ENCODE assay signal across 8 cellular contexts in the genomic region with DNA sequence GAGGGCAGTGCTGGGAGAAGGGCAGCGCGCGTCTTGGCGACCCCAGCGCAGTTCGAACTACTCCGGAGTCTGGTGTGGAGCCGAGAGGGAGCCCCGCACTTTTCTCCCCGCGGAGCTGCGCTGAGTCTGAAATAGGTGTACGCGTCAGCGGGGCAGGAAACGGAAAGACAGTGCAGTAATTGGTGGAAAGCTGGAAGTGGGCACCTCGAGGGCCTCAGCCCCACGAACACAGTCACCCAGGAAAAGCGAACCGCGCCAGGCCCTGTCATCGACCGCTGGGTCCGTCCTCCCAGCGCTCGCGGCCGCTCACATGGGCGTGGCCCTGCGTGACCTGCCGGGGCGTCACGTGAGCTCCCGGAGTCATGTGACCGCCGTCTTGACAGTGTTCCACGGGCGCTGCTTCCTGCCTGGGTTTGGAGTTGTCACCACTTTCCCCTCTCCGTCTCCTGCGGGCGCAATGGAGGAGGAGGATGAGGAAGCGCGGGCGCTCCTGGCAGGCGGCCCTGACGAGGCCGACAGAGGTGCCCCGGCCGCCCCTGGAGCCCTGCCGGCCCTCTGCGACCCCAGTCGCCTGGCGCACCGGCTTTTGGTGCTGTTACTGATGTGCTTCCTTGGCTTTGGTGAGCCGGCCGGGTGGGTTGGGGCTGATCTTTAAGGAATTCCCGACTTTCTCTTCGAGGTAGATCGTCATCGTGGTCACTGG. TPM values are rescaled to one million over a fixed set of nuclear protein-coding genes. Genes with fewer than 3 reads are reported as not detected.
A peak's percentile ranks its signal among the peaks of the same experiment; 100 is the strongest.
DNase-seq lines count a peak whose midpoint lies in the region; ATAC-seq and TF ChIP-seq lines count a peak whose summit lies in the region.

A gene with protein sequence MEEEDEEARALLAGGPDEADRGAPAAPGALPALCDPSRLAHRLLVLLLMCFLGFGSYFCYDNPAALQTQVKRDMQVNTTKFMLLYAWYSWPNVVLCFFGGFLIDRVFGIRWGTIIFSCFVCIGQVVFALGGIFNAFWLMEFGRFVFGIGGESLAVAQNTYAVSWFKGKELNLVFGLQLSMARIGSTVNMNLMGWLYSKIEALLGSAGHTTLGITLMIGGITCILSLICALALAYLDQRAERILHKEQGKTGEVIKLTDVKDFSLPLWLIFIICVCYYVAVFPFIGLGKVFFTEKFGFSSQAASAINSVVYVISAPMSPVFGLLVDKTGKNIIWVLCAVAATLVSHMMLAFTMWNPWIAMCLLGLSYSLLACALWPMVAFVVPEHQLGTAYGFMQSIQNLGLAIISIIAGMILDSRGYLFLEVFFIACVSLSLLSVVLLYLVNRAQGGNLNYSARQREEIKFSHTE (plus strand): TSS at position 359 of the 703 bp plus-strand sequence. CDS start 99 bp downstream, at position 458.

- ATAC-seq in HG02610 (IDR thresholded peaks at IDR 0.05; ENCODE audit: unreplicated experiment) (peak; percentile 99), SK-N-SH treated with all-trans-retinoic acid at 6 μM for 48 hours (peak; percentile 98)

- H3K27me3 ChIP-seq in suprapubic skin, result no peaks in the 10 kb centered on the region

- H3K4me1 ChIP-seq in suprapubic skin, result peaks cover 34% of the 10 kb centered on the region

- no peaks in the 10 kb centered on the region for H3K9me3 ChIP-seq in suprapubic skin

- H3K36me3 ChIP-seq in suprapubic skin, result no peaks in the 10 kb centered on the region

- no peak for TF ChIP-seq CTCF in GM10248 (IDR thresholded peaks at IDR 0.05; ENCODE audit: control extremely low read depth, extremely low read depth, low read depth, missing control alignments)
- TF ChIP-seq CTCF in suprapubic skin (IDR thresholded peaks at IDR 0.05), result no peak

- peak within 1 kb of the TSS; percentile 89 for H3K27ac ChIP-seq in suprapubic skin

- WGBS in suprapubic skin, result under 1% methylated on average over 30 of the region's 60 CpGs

- no peaks in the 10 kb centered on the region for H3K9me3 Mint-ChIP-seq in activated naive CD4-positive, alpha-beta T cell treated with anti-CD3 and anti-CD28 coated beads, Interleukin-2, amount 50 U/mL, for 24 hours

- peak within 1 kb of the TSS; percentile 88 for H3K4me3 ChIP-seq in suprapubic skin

- H3K4me3 Mint-ChIP-seq in activated naive CD4-positive, alpha-beta T cell treated with anti-CD3 and anti-CD28 coated beads, Interleukin-2, amount 50 U/mL, for 24 hours, result peak within 1 kb of the TSS; percentile 90

- DNase-seq in GM10248 (ENCODE audit: extremely low spot score) (peak; percentile 93), NCI-H1092 treated with DMSO at 0.1 percent for 48 hours (lab: John Stamatoyannopoulos, UW) (peak; percentile 70), globus pallidus (ENCODE audit: low spot score) (peak; percentile 87), occipital lobe (lab: John Stamatoyannopoulos, UW) (peak; percentile 93), suprapubic skin (ENCODE audit: low spot score in 2 of 2) (peak; percentile 98 to 99)

- no peak for TF ChIP-seq EP300 in suprapubic skin (IDR thresholded peaks at IDR 0.05)

- peak; percentile 28 to 81 for TF ChIP-seq POLR2A in suprapubic skin (IDR thresholded peaks at IDR 0.05)

- peaks cover 51% of the 10 kb centered on the region for H3K4me1 Mint-ChIP-seq in activated naive CD4-positive, alpha-beta T cell treated with anti-CD3 and anti-CD28 coated beads, Interleukin-2, amount 50 U/mL, for 24 hours

- POLR2A ChIA-PET in GM10248 (lab: Yijun Ruan, JAX), result interaction anchor here (0.6 kb wide), 3 partner anchors 9 to 1182 kb away, joined by 3 to 6 read pairs (median 4); no protein-coding TSS in a partner anchor

- CTCF ChIA-PET in GM10248 (lab: Yijun Ruan, JAX), result interaction anchor here (0.8 to 4.1 kb wide), 17 partner anchors 10 to 936 kb away, joined by 3 to 19 read pairs (median 4); a partner anchor contains a TSS

- peaks cover 2% of the 10 kb centered on the region for H3K36me3 Mint-ChIP-seq in activated naive CD4-positive, alpha-beta T cell treated with anti-CD3 and anti-CD28 coated beads, Interleukin-2, amount 50 U/mL, for 24 hours

- H3K27me3 Mint-ChIP-seq in activated naive CD4-positive, alpha-beta T cell treated with anti-CD3 and anti-CD28 coated beads, Interleukin-2, amount 50 U/mL, for 24 hours, result no peaks in the 10 kb centered on the region

- H3K27ac Mint-ChIP-seq in activated naive CD4-positive, alpha-beta T cell treated with anti-CD3 and anti-CD28 coated beads, Interleukin-2, amount 50 U/mL, for 24 hours, result peak within 1 kb of the TSS; percentile 89

TF ChIP-seq in SK-N-SH treated with all-trans-retinoic acid at 6 μM for 48 hours, 23 proteins besides CTCF, POLR2A, EP300 and RAD21:
- TF ChIP-seq SNAI2 (CRISPR knock-in tag; IDR thresholded peaks at IDR 0.05) (no peak), TOX (CRISPR knock-in tag; IDR thresholded peaks at IDR 0.05; ENCODE audit: borderline replicate concordance) (no peak), ISL1 (CRISPR knock-in tag; IDR thresholded peaks at IDR 0.05) (no peak), CSDC2 (CRISPR knock-in tag; IDR thresholded peaks at IDR 0.05) (0 out of 2 replicates have a peak, but pooled peaks have one; percentile 53), ZNF565 (CRISPR knock-in tag; conservative IDR thresholded peaks at IDR 0.05; ENCODE audit: low read depth) (no peak; the same call in 1 of the 2 replicates), ZFP3 (CRISPR knock-in tag; IDR thresholded peaks at IDR 0.05) (peak; percentile 16; the same call in 1 of the 2 replicates), GLIS3 (CRISPR knock-in tag; IDR thresholded peaks at IDR 0.05) (0 out of 2 replicates have a peak, but pooled peaks have one; percentile 56), TCF4 (CRISPR knock-in tag; IDR thresholded peaks at IDR 0.05; ENCODE audit: borderline replicate concordance) (no peak), ESRRG (CRISPR knock-in tag; IDR thresholded peaks at IDR 0.05) (no peak)
- TF ChIP-seq, protein P1, sequence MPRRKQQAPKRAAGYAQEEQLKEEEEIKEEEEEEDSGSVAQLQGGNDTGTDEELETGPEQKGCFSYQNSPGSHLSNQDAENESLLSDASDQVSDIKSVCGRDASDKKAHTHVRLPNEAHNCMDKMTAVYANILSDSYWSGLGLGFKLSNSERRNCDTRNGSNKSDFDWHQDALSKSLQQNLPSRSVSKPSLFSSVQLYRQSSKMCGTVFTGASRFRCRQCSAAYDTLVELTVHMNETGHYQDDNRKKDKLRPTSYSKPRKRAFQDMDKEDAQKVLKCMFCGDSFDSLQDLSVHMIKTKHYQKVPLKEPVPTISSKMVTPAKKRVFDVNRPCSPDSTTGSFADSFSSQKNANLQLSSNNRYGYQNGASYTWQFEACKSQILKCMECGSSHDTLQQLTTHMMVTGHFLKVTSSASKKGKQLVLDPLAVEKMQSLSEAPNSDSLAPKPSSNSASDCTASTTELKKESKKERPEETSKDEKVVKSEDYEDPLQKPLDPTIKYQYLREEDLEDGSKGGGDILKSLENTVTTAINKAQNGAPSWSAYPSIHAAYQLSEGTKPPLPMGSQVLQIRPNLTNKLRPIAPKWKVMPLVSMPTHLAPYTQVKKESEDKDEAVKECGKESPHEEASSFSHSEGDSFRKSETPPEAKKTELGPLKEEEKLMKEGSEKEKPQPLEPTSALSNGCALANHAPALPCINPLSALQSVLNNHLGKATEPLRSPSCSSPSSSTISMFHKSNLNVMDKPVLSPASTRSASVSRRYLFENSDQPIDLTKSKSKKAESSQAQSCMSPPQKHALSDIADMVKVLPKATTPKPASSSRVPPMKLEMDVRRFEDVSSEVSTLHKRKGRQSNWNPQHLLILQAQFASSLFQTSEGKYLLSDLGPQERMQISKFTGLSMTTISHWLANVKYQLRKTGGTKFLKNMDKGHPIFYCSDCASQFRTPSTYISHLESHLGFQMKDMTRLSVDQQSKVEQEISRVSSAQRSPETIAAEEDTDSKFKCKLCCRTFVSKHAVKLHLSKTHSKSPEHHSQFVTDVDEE (CRISPR knock-in tag; IDR thresholded peaks at IDR 0.05), result no peak

RNA-seq across cellular contexts. Expression of the gene that starts here (rescaled TPM):
- total RNA-seq in occipital lobe, result 49.3 TPM
- total RNA-seq in suprapubic skin, result 10 to 100 TPM; 46.3 to 80.6 (median 70.8) TPM

Comparison
In these comparisons a context has a peak if more than half of its experiments do, and no peak if none do; other contexts are left out.
1. Peak in every context shown above with its lines: DNase-seq, ATAC-seq, H3K4me3 ChIP-seq and H3K27ac ChIP-seq.